In the genomic region with DNA sequence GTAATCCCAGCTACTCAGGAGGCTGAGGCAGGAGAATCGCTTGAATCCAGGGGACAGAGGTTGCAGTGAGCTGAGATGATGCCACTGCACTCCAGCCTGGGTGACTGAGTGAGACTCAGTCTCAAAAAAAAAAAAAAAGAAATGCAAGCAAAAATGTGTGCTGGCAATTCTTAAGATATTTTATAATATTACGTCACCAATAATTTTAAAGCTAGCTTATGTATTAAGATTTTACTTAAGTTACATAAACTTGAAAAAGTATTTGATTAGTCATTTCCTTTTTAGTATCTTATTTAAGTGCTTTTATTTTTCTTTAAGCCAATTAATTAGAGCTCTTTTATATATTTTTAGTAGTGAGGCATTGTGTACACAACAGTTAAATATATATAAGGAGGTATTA, we compare ENCODE assay signal across 2 cellular contexts.
TF ChIP-seq lines count a peak whose summit lies in the region.
"Not testable (repeated sequence)": the region's sequence is repeated elsewhere in the genome, so short reads cannot be mapped to it uniquely, and the experiment has no call there.

No MANE protein-coding gene starts in this region.

TF ChIP-seq in K562, 482 proteins besides CTCF, POLR2A, EP300 and RAD21:
- TF ChIP-seq, protein P1, sequence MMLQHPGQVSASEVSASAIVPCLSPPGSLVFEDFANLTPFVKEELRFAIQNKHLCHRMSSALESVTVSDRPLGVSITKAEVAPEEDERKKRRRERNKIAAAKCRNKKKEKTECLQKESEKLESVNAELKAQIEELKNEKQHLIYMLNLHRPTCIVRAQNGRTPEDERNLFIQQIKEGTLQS (IDR thresholded peaks at IDR 0.05) = peak; percentile 15; the same call in 1 of the 2 replicates
- TF ChIP-seq, protein P1 (CRISPR knock-in tag; conservative IDR thresholded peaks at IDR 0.05) = not testable (repeated sequence)

TF ChIP-seq in HepG2, 621 proteins besides CTCF, POLR2A, EP300 and RAD21:
- TF ChIP-seq ATF7 (IDR thresholded peaks at IDR 0.05) (peak; percentile 85), CREB1 (IDR thresholded peaks at IDR 0.05) (peak; percentile 55; the same call in 1 of the 2 replicates)
- TF ChIP-seq ATF7, CREB1 (CRISPR knock-in tag; IDR thresholded peaks at IDR 0.05): not testable (repeated sequence)
